ENCODE assay signal across 8 cellular contexts in the genomic region with DNA sequence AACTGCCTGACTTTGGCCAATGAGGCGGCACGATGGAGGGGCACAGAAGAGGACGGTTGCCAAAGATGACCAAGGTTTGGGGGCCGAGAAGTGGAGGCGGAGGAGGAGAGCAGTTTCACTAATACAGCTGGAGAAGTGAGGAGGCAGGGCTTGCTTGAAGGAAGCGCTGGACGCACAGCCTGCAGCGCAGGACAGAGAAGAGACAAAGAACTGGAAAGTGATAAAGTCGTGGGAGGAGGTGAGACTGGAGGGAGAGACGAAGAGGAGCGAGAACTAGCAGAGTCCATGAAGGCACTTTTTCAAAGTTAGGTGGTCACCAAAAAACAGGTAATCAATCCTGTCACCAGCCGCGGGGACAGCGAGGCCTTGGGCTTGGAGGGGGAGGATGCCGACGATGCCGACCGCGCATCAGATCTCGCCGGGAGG. TPM values are rescaled to one million over a fixed set of nuclear protein-coding genes. Genes with fewer than 3 reads are reported as not detected.
DNase-seq lines count a peak whose midpoint lies in the region; ATAC-seq and TF ChIP-seq lines count a peak whose summit lies in the region.

No MANE protein-coding gene starts in this region.

- H3K27me3 ChIP-seq in mucosa of stomach (ENCODE audit: control insufficient read depth, insufficient read depth, low read length) = peaks cover 3% of the 10 kb centered on the region

- H3K36me3 ChIP-seq in mucosa of stomach (ENCODE audit: control insufficient read depth, insufficient read depth, low read length) = no peaks in the 10 kb centered on the region

- H3K9ac ChIP-seq in mucosa of stomach (ENCODE audit: low read length) = peak overlapping the region; percentile 71

- no peak for TF ChIP-seq CTCF in C4-2B (conservative IDR thresholded peaks at IDR 0.05)

- DNase-seq in NCI-H2227 treated with DMSO at 0.1 percent for 48 hours (lab: John Stamatoyannopoulos, UW) (peak; percentile 20), dermis blood vessel endothelial cell (peak; percentile 48), NCI-H774 (lab: John Stamatoyannopoulos, UW) (no peak)
- DNase-seq in activated effector memory CD4-positive, alpha-beta T cell treated with anti-CD3 and anti-CD28 coated beads, Interleukin-2, amount 50 U/mL, for 16 hours = no peak
- DNase-seq in stimulated activated CD8-positive, alpha-beta memory T cell treated with anti-CD3 and anti-CD28 coated beads, Interleukin-4, amount 100 ng/mL, for 48 hours = no peak

- peaks cover 13% of the 10 kb centered on the region for H3K4me1 ChIP-seq in mucosa of stomach (ENCODE audit: control insufficient read depth, insufficient read depth, low read length)

- H3K27ac ChIP-seq in C4-2B = peak overlapping the region; percentile 69

- peak overlapping the region; percentile 84 for H3K4me3 ChIP-seq in mucosa of stomach (ENCODE audit: low read length)

- peak; percentile 5 for ATAC-seq in GM21367 (IDR thresholded peaks at IDR 0.05; ENCODE audit: unreplicated experiment)

- H3K9me3 ChIP-seq in mucosa of stomach (ENCODE audit: control insufficient read depth, low read length) = no peaks in the 10 kb centered on the region

RNA-seq across cellular contexts. Expression of a gene that starts 0.8 kb away (rescaled TPM):
- total RNA-seq in dermis blood vessel endothelial cell = 8.5 and 10.6 TPM in 2 replicates

RNA-seq across cellular contexts. Expression of a gene that starts 18.8 kb away (rescaled TPM):
- total RNA-seq in dermis blood vessel endothelial cell = 11.6 and 15.7 TPM in 2 replicates

Comparison
In these comparisons a context has a peak if more than half of its experiments do, and no peak if none do; other contexts are left out.
1. DNase-seq: peak in NCI-H2227 treated with DMSO at 0.1 percent for 48 hours (single experiment) and dermis blood vessel endothelial cell (single experiment); none in activated effector memory CD4-positive, alpha-beta T cell treated with anti-CD3 and anti-CD28 coated beads, Interleukin-2, amount 50 U/mL, for 16 hours (single experiment), NCI-H774 (single experiment) and stimulated activated CD8-positive, alpha-beta memory T cell treated with anti-CD3 and anti-CD28 coated beads, Interleukin-4, amount 100 ng/mL, for 48 hours (single experiment).